8 cellular contexts compared by ENCODE assay signal in genomic region chr7:127393370-127394058, GRCh38. TPM values are rescaled to one million over a fixed set of nuclear protein-coding genes. Genes with fewer than 3 reads are reported as not detected.
DNase-seq lines count a peak whose midpoint lies in the region; ATAC-seq, FAIRE-seq and TF ChIP-seq lines count a peak whose summit lies in the region.

No MANE protein-coding gene starts in this region.

- peak overlapping the region; percentile 92 for H3K27ac Mint-ChIP-seq in T-helper 17 cell

- intact Hi-C loops in pancreas (cut with DNase I), result no loop called here

- FAIRE-seq in pancreas (lab: Jason Lieb, UNC), result no peak

- H3K27ac ChIP-seq in ACC112 (ENCODE audit: low read depth, low read length) (peak overlapping the region; percentile 59), GM23248 (peak overlapping the region; percentile 85), pancreas (peak overlapping the region; percentile 94 to 98 (median 95))

- peak overlapping the region; percentile 85 for H3K4me3 ChIP-seq in ACC112 (ENCODE audit: low read depth, low read length)
- peak overlapping the region; percentile 87 for H3K4me3 ChIP-seq in GM23248
- peak overlapping the region; percentile 63 for H3K4me3 ChIP-seq in fibroblast of mammary gland (ENCODE audit: control insufficient read depth, low read depth, low read length)
- peak overlapping the region; percentile 84 to 98 (median 94) for H3K4me3 ChIP-seq in pancreas

- H3K4me1 ChIP-seq in ACC112 (ENCODE audit: control insufficient read depth, insufficient read depth, low read length, unreplicated experiment), result peaks cover 20% of the 10 kb centered on the region
- peaks cover 18% of the 10 kb centered on the region for H3K4me1 ChIP-seq in GM23248 (ENCODE audit: insufficient read depth)
- H3K4me1 ChIP-seq in pancreas, result peaks cover 0 to 18% (median 15%) of the 10 kb centered on the region in 3 donors

- H3F3A ChIP-seq in GM23248 (ENCODE audit: insufficient read depth), result peaks cover 8% of the 10 kb centered on the region; the same call in 1 of the 2 replicates

- no peak for ATAC-seq in T-helper 17 cell
- ATAC-seq in pancreas, result no peak

- peak overlapping the region; percentile 95 for H3K9ac ChIP-seq in GM23248

- DNase-seq in GM23248 (peak; percentile 42), T-helper 17 cell (no peak), fibroblast of mammary gland (ENCODE audit: low read depth) (no peak), pancreas (peak in 3 of 6 donors; percentile 8 to 27 (median 14)), cerebellar nuclear complex (lab: John Stamatoyannopoulos, UW) (no peak), COLO829 (ENCODE audit: low spot score) (no peak)
- DNase-seq in stimulated activated CD4-positive, alpha-beta T cell treated with anti-CD3 and anti-CD28 coated beads, Interleukin-4, amount 100 ng/mL, for 1 hour, result no peak

- H3K4me3 Mint-ChIP-seq in T-helper 17 cell, result peak overlapping the region; percentile 98

- H3K36me3 ChIP-seq in ACC112 (ENCODE audit: insufficient read depth, low read length) (peaks cover 9% of the 10 kb centered on the region), GM23248 (ENCODE audit: low read depth) (peaks cover 10% of the 10 kb centered on the region), pancreas (no peaks in the 10 kb centered on the region)

- peaks cover 6% of the 10 kb centered on the region for H3K36me3 Mint-ChIP-seq in T-helper 17 cell (ENCODE audit: low read depth)

- H3K4me2 ChIP-seq in GM23248 (ENCODE audit: unreplicated experiment), result peak overlapping the region; percentile 90

- TF ChIP-seq CTCF in fibroblast of mammary gland (conservative IDR thresholded peaks at IDR 0.05; ENCODE audit: control insufficient read depth, insufficient read depth, low read depth, low read length) (no peak), pancreas (IDR thresholded peaks at IDR 0.05) (no peak)

- no peaks in the 10 kb centered on the region for H3K9me3 ChIP-seq in GM23248 (ENCODE audit: low read depth)
- H3K9me3 ChIP-seq in T-helper 17 cell (ENCODE audit: control insufficient read depth, low read length, poor library complexity, severe bottlenecking), result no peaks in the 10 kb centered on the region
- no peaks in the 10 kb centered on the region for H3K9me3 ChIP-seq in pancreas

- H2AFZ ChIP-seq in ACC112 (ENCODE audit: low read length, unreplicated experiment) (peak overlapping the region; percentile 89), GM23248 (peak overlapping the region; percentile 84)

- no peaks in the 10 kb centered on the region for H3K27me3 Mint-ChIP-seq in T-helper 17 cell

- H3K9me2 ChIP-seq in GM23248 (ENCODE audit: insufficient read depth), result no peaks in the 10 kb centered on the region

- WGBS in GM23248 (ENCODE audit: low coverage in 1 of 2, low lambda C conversion rate in 2 of 2, missing lambda C conversion rate in 2 of 2), 2 experiments, result 2 to 3% methylated on average over 27 to 28 of the region's 28 CpGs
- 6% methylated on average over 28 of the region's 28 CpGs for WGBS in pancreas, 2 donors

- in situ Hi-C loops in GM23248 (cut with MboI), result no loop called here

- peaks cover 30% of the 10 kb centered on the region for H3K4me1 Mint-ChIP-seq in T-helper 17 cell

- H3K27me3 ChIP-seq in ACC112 (ENCODE audit: insufficient read depth, low read length) (peaks cover 6% of the 10 kb centered on the region), GM23248 (replicated peaks; ENCODE audit: insufficient read depth) (0 out of 2 replicates have a peak, but pooled peaks cover 3% of the 10 kb centered on the region), pancreas (no peaks in the 10 kb centered on the region)

- H4K20me1 ChIP-seq in GM23248 (ENCODE audit: insufficient read depth), result no peaks in the 10 kb centered on the region

- peaks cover 35% of the 10 kb centered on the region for H3K79me2 ChIP-seq in ACC112 (ENCODE audit: control insufficient read depth, insufficient read depth, low read length, unreplicated experiment)
- peaks cover 38% of the 10 kb centered on the region for H3K79me2 ChIP-seq in GM23248 (ENCODE audit: insufficient read depth)

RNA-seq across cellular contexts. Expression of gene ZNF800, which starts 1.0 kb away (rescaled TPM):
- 16.9 and 19.9 TPM in 2 replicates for total RNA-seq in GM23248 (2014; rRNA removed; shearing (Covaris generic))
- polyA plus RNA-seq in GM23248 (2016; fragmentation: Nextera tagmentation; extraction: Ambion mirVana) (20.3 and 20.8 TPM in 2 replicates), pancreas (1 to 10 TPM; 6.0 to 8.3 TPM)
- total RNA-seq in T-helper 17 cell (10 to 100 TPM; 67.2 to 70.1 TPM), pancreas (10 to 100 TPM; 12.4 to 19.7 (median 14.1) TPM)
